Comparison of ENCODE assay signal across 1 cellular context in genomic region chr14:61526405-61527312, GRCh38.
TF ChIP-seq lines count a peak whose summit lies in the region.

No MANE protein-coding gene starts in this region.

TF ChIP-seq in liver, 16 proteins besides CTCF, POLR2A, EP300 and RAD21 (continued from another document):
- TF ChIP-seq SP1 (IDR thresholded peaks at IDR 0.05), result peak; percentile 14
